Comparison of ENCODE assay signal across 17 cellular contexts in the genomic region with DNA sequence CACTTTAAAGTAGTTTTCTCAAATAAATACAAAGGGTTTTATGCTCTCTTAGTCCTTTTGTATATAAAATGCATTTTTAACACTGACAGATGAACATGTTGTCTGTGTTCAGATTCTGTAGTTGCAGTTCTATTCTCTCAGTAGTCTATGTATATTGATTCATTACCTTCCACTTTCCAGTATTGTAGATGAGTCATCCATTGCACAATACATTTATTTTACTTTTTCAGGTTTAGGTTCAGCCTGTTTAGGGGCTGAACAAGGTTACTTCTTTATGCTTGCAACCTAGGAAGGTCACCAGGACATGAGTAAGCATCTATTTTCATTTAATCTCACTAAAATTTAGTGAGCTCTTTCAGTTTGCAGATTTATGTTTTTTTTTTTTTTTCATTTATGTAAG.
"Had no signal": no experiment of that assay in that cellular context is flagged by ENCODE, and none has a peak within 500 bp of the region (broad histone marks: within the 10 kb centered on the region; RNA-seq: fewer than 3 reads in every experiment).

No MANE protein-coding gene starts in this region.

- H3K9ac ChIP-seq: parathyroid adenoma had no signal

- H3K27ac ChIP-seq: esophagus muscularis mucosa, parathyroid adenoma, tibial artery, VCaP had no signal

- ATAC-seq: left lobe of liver; stimulated activated naive B cell treated with anti-CD40 and anti-IgM and Interleukin-4, amounts not matched to agents 10 μg/mL and 1 μg/mL and 100 μg/mL, for 72 hours had no signal

- H3K4me3 ChIP-seq: esophagus muscularis mucosa, tibial artery had no signal

- H3K27me3 ChIP-seq: esophagus muscularis mucosa, tibial artery had no signal

- FAIRE-seq: colon, frontal cortex, kidney had no signal

- H2AFZ ChIP-seq: parathyroid adenoma had no signal

- H3K79me2 ChIP-seq: parathyroid adenoma had no signal

- H3K4me1 ChIP-seq: esophagus muscularis mucosa, parathyroid adenoma, tibial artery had no signal

- H3K9me3 ChIP-seq: esophagus muscularis mucosa, tibial artery had no signal

- DNase-seq: activated CD4-positive, alpha-beta T cell treated with anti-CD3 and anti-CD28 coated beads, Interleukin-2, amount 50 U/mL, for 1 hour; activated CD4-positive, CD25-positive, alpha-beta regulatory T cell treated with anti-CD3 and anti-CD28 coated beads, Interleukin-2, amount 50 U/mL, for 72 hours; activated CD8-positive, alpha-beta memory T cell treated with anti-CD3 and anti-CD28 coated beads for 24 hours; activated CD8-positive, alpha-beta memory T cell treated with anti-CD3 and anti-CD28 coated beads, Interleukin-2, amount 50 U/mL, for 48 hours; amniotic stem cell; caudate nucleus; hypothalamus; kidney; midbrain; stimulated activated naive B cell treated with anti-CD40 and anti-IgM and Interleukin-4, amounts not matched to agents 10 μg/mL and 1 μg/mL and 100 μg/mL, for 72 hours; tibial artery had no signal

- H3K36me3 ChIP-seq: esophagus muscularis mucosa had no signal
